ENCODE assay signal across 11 cellular contexts in the genomic region with DNA sequence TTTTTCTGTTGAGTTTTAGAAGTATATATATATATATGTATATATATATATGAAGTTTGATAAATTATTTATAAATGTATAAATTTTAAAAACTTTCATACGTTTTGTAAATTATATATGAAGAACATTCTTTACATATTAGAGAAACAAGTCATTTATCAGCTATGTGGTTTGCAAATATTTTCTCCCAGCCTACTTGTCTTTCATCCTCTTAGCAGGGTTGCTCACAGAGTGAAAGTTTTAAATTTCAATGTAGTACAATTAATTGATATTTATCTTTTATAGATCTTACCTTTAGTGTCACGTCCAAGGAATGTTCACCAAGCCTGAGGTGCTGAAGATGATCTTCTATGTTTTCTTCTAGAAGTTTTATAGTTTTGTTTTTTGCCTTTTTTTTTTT.
"Had no signal": no experiment of that assay in that cellular context is flagged by ENCODE, and none has a peak within 500 bp of the region (broad histone marks: within the 10 kb centered on the region; RNA-seq: fewer than 3 reads in every experiment).

No MANE protein-coding gene starts in this region.

- H3K27ac ChIP-seq: ovary, thoracic aorta had no signal

- H3K27ac Mint-ChIP-seq: activated CD4-positive, alpha-beta T cell treated with anti-CD3 and anti-CD28 coated beads, Interleukin-2, amount 10 ng/mL, durations not matched to agents 24 days and 14 days; activated naive CD8-positive, alpha-beta T cell treated with anti-CD3 and anti-CD28 coated beads for 36 hours; activated T-helper 1 cell treated with anti-CD3 and anti-CD28 coated beads, Interleukin-12 subunit alpha, Interleukin-12 subunit beta, Interleukin-2, Interleukin-4 antibody, amounts not matched to agents 30 ng/mL and 10 ng/mL and 1 ng/mL, durations not matched to agents 14 hours and 24 hours and 36 hours had no signal

- H3K9me3 Mint-ChIP-seq: activated CD4-positive, alpha-beta T cell treated with anti-CD3 and anti-CD28 coated beads, Interleukin-2, amount 10 ng/mL, durations not matched to agents 24 days and 14 days; activated naive CD8-positive, alpha-beta T cell treated with anti-CD3 and anti-CD28 coated beads for 36 hours; activated T-helper 1 cell treated with anti-CD3 and anti-CD28 coated beads, Interleukin-12 subunit alpha, Interleukin-12 subunit beta, Interleukin-2, Interleukin-4 antibody, amounts not matched to agents 30 ng/mL and 10 ng/mL and 1 ng/mL, durations not matched to agents 14 hours and 24 hours and 36 hours had no signal

- H3K27me3 ChIP-seq: ovary had no signal

- DNase-seq: activated CD4-positive, alpha-beta T cell treated with anti-CD3 and anti-CD28 coated beads, Interleukin-2, amount 10 ng/mL, durations not matched to agents 24 days and 14 days; activated CD4-positive, CD25-positive, alpha-beta regulatory T cell; activated naive CD8-positive, alpha-beta T cell treated with anti-CD3 and anti-CD28 coated beads for 36 hours; aorta; foreskin fibroblast; hypothalamus; ovary; stimulated activated CD4-positive, alpha-beta T cell treated with anti-CD3 and anti-CD28 coated beads, Interleukin-2, amount 100 ng/mL, for 24 hours had no signal

- H3K4me1 Mint-ChIP-seq: activated naive CD8-positive, alpha-beta T cell treated with anti-CD3 and anti-CD28 coated beads for 36 hours had no signal

- H3K36me3 ChIP-seq: ovary, thoracic aorta had no signal

- H3K36me3 Mint-ChIP-seq: activated naive CD8-positive, alpha-beta T cell treated with anti-CD3 and anti-CD28 coated beads for 36 hours had no signal

- H3K4me3 Mint-ChIP-seq: activated CD4-positive, alpha-beta T cell treated with anti-CD3 and anti-CD28 coated beads, Interleukin-2, amount 10 ng/mL, durations not matched to agents 24 days and 14 days; activated naive CD8-positive, alpha-beta T cell treated with anti-CD3 and anti-CD28 coated beads for 36 hours; activated T-helper 1 cell treated with anti-CD3 and anti-CD28 coated beads, Interleukin-12 subunit alpha, Interleukin-12 subunit beta, Interleukin-2, Interleukin-4 antibody, amounts not matched to agents 30 ng/mL and 10 ng/mL and 1 ng/mL, durations not matched to agents 14 hours and 24 hours and 36 hours had no signal

- H3K9me3 ChIP-seq: ovary, thoracic aorta had no signal

- ATAC-seq: sciatic nerve had no signal

- H3K4me3 ChIP-seq: ovary, thoracic aorta had no signal
